Comparison of ENCODE assay signal across 1 cellular context in the genomic region with DNA sequence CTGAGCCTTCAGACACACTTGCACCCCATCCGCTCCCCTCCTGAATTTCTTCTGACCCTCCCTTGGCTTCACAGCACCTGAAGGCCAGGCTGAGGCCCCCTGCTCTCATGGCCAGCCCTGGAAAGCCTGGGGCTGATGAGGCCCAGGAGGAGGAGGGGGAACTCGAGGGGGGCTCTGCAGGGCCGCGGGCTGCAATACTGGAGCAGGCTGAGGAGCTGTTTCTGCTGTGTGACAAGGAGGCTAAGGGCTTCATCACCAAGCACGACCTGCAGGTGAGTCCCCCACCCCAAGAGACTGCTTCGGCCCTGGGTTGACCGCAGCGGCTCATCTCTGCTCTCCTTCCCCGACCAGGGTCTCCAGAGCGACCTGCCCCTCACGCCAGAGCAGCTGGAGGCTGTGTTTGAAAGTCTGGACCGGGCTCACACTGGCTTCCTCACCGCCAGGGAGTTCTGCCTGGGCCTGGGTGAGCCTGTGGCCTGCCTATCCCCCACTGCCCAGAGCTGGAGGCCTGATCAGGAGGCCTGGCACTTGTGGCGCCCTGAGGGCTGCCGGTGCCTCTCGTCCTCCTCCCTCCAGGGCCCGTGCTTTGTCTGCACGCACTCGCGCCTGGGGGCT.
TF ChIP-seq lines count a peak whose summit lies in the region.

No MANE protein-coding gene starts in this region.

TF ChIP-seq in IMR-90, 13 proteins besides CTCF, POLR2A, EP300 and RAD21:
- TF ChIP-seq USF2 (IDR thresholded peaks at IDR 0.05; ENCODE audit: low read depth, low read length): no peak
- no peak for TF ChIP-seq MAZ (IDR thresholded peaks at IDR 0.05; ENCODE audit: borderline replicate concordance, low read depth, low read length)
- no peak for TF ChIP-seq MAFK (IDR thresholded peaks at IDR 0.05; ENCODE audit: low read depth, low read length)
- TF ChIP-seq NFE2L2 (IDR thresholded peaks at IDR 0.05; ENCODE audit: low read depth, low read length): no peak
- TF ChIP-seq RFX5 (IDR thresholded peaks at IDR 0.05; ENCODE audit: low read depth, low read length): no peak
- no peak for TF ChIP-seq BHLHE40 (IDR thresholded peaks at IDR 0.05; ENCODE audit: low read depth, low read length)
- no peak for TF ChIP-seq CHD1 (IDR thresholded peaks at IDR 0.05; ENCODE audit: low read depth, low read length)
- no peak for TF ChIP-seq RCOR1 (IDR thresholded peaks at IDR 0.05; ENCODE audit: insufficient replicate concordance, low read length)
